23 cellular contexts compared by ENCODE assay signal in the genomic region with DNA sequence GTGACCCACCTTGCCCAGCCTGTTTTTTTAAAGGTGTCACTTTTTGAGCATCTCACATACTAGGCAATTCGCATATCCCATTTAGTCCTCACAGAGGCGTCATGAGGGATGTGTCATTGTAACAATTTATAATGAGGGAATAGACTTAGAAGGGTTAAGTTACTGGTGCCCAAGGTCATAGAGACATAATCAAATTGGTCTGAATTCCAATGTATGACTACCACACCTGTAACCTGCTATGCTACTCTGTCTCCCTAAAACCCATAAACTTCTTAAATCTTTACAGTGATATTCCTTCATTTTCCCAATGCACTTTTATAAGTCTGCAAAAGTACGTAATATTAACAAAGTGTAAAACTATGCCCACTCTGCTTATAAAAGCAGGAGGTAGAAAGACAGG. TPM values are rescaled to one million over a fixed set of nuclear protein-coding genes. Genes with fewer than 3 reads are reported as not detected.
A peak's percentile ranks its signal among the peaks of the same experiment; 100 is the strongest.
DNase-seq lines count a peak whose midpoint lies in the region; ATAC-seq, FAIRE-seq and TF ChIP-seq lines count a peak whose summit lies in the region.
"Had no signal": no experiment of that assay in that cellular context is flagged by ENCODE, and none has a peak within 500 bp of the region (broad histone marks: within the 10 kb centered on the region; RNA-seq: fewer than 3 reads in every experiment).

No MANE protein-coding gene starts in this region.

- H3K27me3 ChIP-seq in mammary epithelial cell (ENCODE audit: insufficient read depth, low read length) = no peaks in the 10 kb centered on the region
- no peaks in the 10 kb centered on the region for H3K27me3 ChIP-seq in breast epithelium
- H3K27me3 ChIP-seq in foreskin keratinocyte = no peaks in the 10 kb centered on the region
- H3K27me3 ChIP-seq in trophoblast cell (ENCODE audit: insufficient read depth, low read length) = no peaks in the 10 kb centered on the region

- H3K4me3 Mint-ChIP-seq in type B pancreatic cell = no peak overlapping the region
- H3K4me3 Mint-ChIP-seq: CD8-positive, alpha-beta T cell had no signal

- peaks cover 16% of the 10 kb centered on the region for H3K36me3 Mint-ChIP-seq in type B pancreatic cell
- H3K36me3 Mint-ChIP-seq: CD8-positive, alpha-beta T cell had no signal

- no peaks in the 10 kb centered on the region for H4K20me1 ChIP-seq in mammary epithelial cell (ENCODE audit: insufficient read depth, low read length)

- H3K36me3 ChIP-seq in mammary epithelial cell (ENCODE audit: insufficient read depth, low read length) (no peaks in the 10 kb centered on the region), breast epithelium (no peaks in the 10 kb centered on the region), trophoblast cell (ENCODE audit: control insufficient read depth in 1 of 2, insufficient read depth in 2 of 2, low read length in 2 of 2) (no peaks in the 10 kb centered on the region)

- no peak overlapping the region for H3K4me3 ChIP-seq in mammary epithelial cell (replicated peaks in 1 of 3; ENCODE audit: insufficient read depth in 1 of 3, low read depth in 2 of 3, low read length in 3 of 3)
- no peak overlapping the region for H3K4me3 ChIP-seq in breast epithelium
- no peak overlapping the region for H3K4me3 ChIP-seq in trophoblast cell (ENCODE audit: low read depth, low read length)
- H3K4me3 ChIP-seq: GM12878 had no signal

- in situ Hi-C loops in mammary epithelial cell (cut with MboI; ENCODE audit: low sequenced_read_pairs in 2 of 2) = no loop called here

- no peak overlapping the region for H2BK5ac ChIP-seq in trophoblast cell (ENCODE audit: low read depth, low read length, poor library complexity)

- H3K18ac ChIP-seq in trophoblast cell (ENCODE audit: low read length) = no peak overlapping the region

- peaks cover 94% of the 10 kb centered on the region for H3K79me2 ChIP-seq in mammary epithelial cell (ENCODE audit: insufficient read depth, low read length)
- peaks cover 6% of the 10 kb centered on the region for H3K79me2 ChIP-seq in trophoblast cell (ENCODE audit: control insufficient read depth, insufficient read depth, low read length, poor library complexity)

- DNase-seq in mammary epithelial cell (peak; percentile 6), breast epithelium (ENCODE audit: low spot score in 2 of 2) (no peak), foreskin keratinocyte (peak; percentile 2 to 18), trophoblast cell (no peak), type B pancreatic cell (ENCODE audit: extremely low spot score, unreplicated experiment) (no peak), GM19239 (ENCODE audit: insufficient read length, low spot score) (no peak)
- DNase-seq in activated effector memory CD4-positive, alpha-beta T cell treated with anti-CD3 and anti-CD28 coated beads, Interleukin-2, amount 50 U/mL, for 16 hours = no peak
- DNase-seq: 8988T; AML-193; C1 segment of cervical spinal cord; CD8-positive, alpha-beta T cell; DND-41; H7; IMR-90; NCI-H1694 treated with DMSO at 0.1 percent for 48 hours; NCI-H2081 treated with DMSO at 0.1 percent for 48 hours; NCI-H2171 treated with DMSO at 0.1 percent for 48 hours; NCI-H524 treated with DMSO at 0.1 percent for 48 hours; NCI-H82; SHP77 treated with DMSO at 0.1 percent for 48 hours had no signal

- no peak for TF ChIP-seq POLR2A in breast epithelium (IDR thresholded peaks at IDR 0.05)

- H2AFZ ChIP-seq in mammary epithelial cell (ENCODE audit: low read depth, low read length) = no peak overlapping the region
- H2AFZ ChIP-seq in trophoblast cell (ENCODE audit: insufficient read depth, low read length, poor library complexity) = no peak overlapping the region

- TF ChIP-seq CTCF in mammary epithelial cell (conservative IDR thresholded peaks at IDR 0.05 in 1 of 2, IDR thresholded peaks at IDR 0.05 in 1 of 2; ENCODE audit: extremely low read depth in 1 of 2, insufficient read depth in 1 of 2, low read depth in 1 of 2, low read length in 2 of 2) (no peak), breast epithelium (IDR thresholded peaks at IDR 0.05) (no peak), foreskin keratinocyte (conservative IDR thresholded peaks at IDR 0.05) (no peak), type B pancreatic cell (conservative IDR thresholded peaks at IDR 0.05) (no peak)

- no peak overlapping the region for H3K4me2 ChIP-seq in mammary epithelial cell (ENCODE audit: insufficient read depth, low read depth, low read length)
- no peak overlapping the region for H3K4me2 ChIP-seq in trophoblast cell (ENCODE audit: low read length)
- H3K4me2 ChIP-seq: KMS-11 had no signal

- H2BK120ac ChIP-seq in trophoblast cell (ENCODE audit: insufficient read depth, low read length, poor library complexity) = no peak overlapping the region

- dilution Hi-C loops in mammary epithelial cell (cut with HindIII; ENCODE audit: low sequenced_read_pairs) = no loop called here

- H3K14ac ChIP-seq in trophoblast cell (ENCODE audit: low read length) = no peak overlapping the region

- H3K27ac ChIP-seq in mammary epithelial cell (ENCODE audit: insufficient read depth, low read depth, low read length) = no peak overlapping the region
- H3K27ac ChIP-seq in breast epithelium = no peak overlapping the region
- no peak overlapping the region for H3K27ac ChIP-seq in foreskin keratinocyte
- no peak overlapping the region for H3K27ac ChIP-seq in trophoblast cell (ENCODE audit: low read depth, low read length)
- H3K27ac ChIP-seq: KMS-11 had no signal

- H3K23ac ChIP-seq in trophoblast cell (ENCODE audit: low read length) = no peak overlapping the region

- no TSS peak for BruUV-seq in mammary epithelial cell (replicated peaks; lab: Mats Ljungman, UMichigan)

- no peaks in the 10 kb centered on the region for H3K27me3 Mint-ChIP-seq in type B pancreatic cell

- H4K8ac ChIP-seq in trophoblast cell (ENCODE audit: low read depth, low read length) = no peak overlapping the region

- peaks cover 28% of the 10 kb centered on the region for H3K4me1 Mint-ChIP-seq in type B pancreatic cell (ENCODE audit: unreplicated experiment)

- 100% methylated on average over 3 of the region's 3 CpGs for WGBS in mammary epithelial cell (ENCODE audit: low coverage, missing lambda C conversion rate)
- no CpG with 5 or more reads among the region's 3 CpGs for WGBS in trophoblast cell (ENCODE audit: extremely low coverage, insufficient coverage, insufficient read length)

- ATAC-seq in foreskin keratinocyte (peak; percentile 68), HG03571 (IDR thresholded peaks at IDR 0.05; ENCODE audit: unreplicated experiment) (no peak)
- ATAC-seq: CD8-positive, alpha-beta T cell; GM12878 had no signal

- H3K4ac ChIP-seq in trophoblast cell (ENCODE audit: low read depth, low read length) = peak overlapping the region; percentile 86

- no peak for FAIRE-seq in GM19239 (lab: Jason Lieb, UNC)
- FAIRE-seq: GM12878 had no signal

- peaks cover 13% of the 10 kb centered on the region for H3K9me3 Mint-ChIP-seq in type B pancreatic cell
- H3K9me3 Mint-ChIP-seq: CD8-positive, alpha-beta T cell had no signal

- H3K4me1 ChIP-seq in mammary epithelial cell (ENCODE audit: insufficient read depth, low read length) (peaks cover 2% of the 10 kb centered on the region), breast epithelium (no peaks in the 10 kb centered on the region), foreskin keratinocyte (peaks cover 8% of the 10 kb centered on the region), trophoblast cell (ENCODE audit: control insufficient read depth in 1 of 2, insufficient read depth in 2 of 2, low read length in 2 of 2) (peaks cover 4% of the 10 kb centered on the region in 2 experiments)

- no peak overlapping the region for H2BK12ac ChIP-seq in trophoblast cell (ENCODE audit: low read length)

- no peaks in the 10 kb centered on the region for H3K9me3 ChIP-seq in mammary epithelial cell (replicated peaks; ENCODE audit: insufficient read depth, low read length)
- H3K9me3 ChIP-seq in breast epithelium = no peaks in the 10 kb centered on the region
- H3K9me3 ChIP-seq in trophoblast cell (ENCODE audit: insufficient read depth, low read depth, low read length) = no peaks in the 10 kb centered on the region

- H3K9ac ChIP-seq in mammary epithelial cell (ENCODE audit: insufficient read depth, low read length) (no peak overlapping the region), trophoblast cell (ENCODE audit: low read length) (no peak overlapping the region)
- H3K9ac ChIP-seq: KMS-11 had no signal

- H4K12ac ChIP-seq in trophoblast cell (ENCODE audit: low read depth, low read length) = no peak overlapping the region

- peak overlapping the region; percentile 37 for H3K27ac Mint-ChIP-seq in type B pancreatic cell
- H3K27ac Mint-ChIP-seq: CD8-positive, alpha-beta T cell had no signal

- intact Hi-C loops in mammary epithelial cell (cut with micrococcal nuclease) (no loop called here), breast epithelium (cut with DNase I; ENCODE audit: low total_unique reads) (no loop called here)

- CTCF ChIA-PET in mammary epithelial cell (lab: Charles Lee; ENCODE audit: low non-redundant PET) = no interaction called here

- no peak overlapping the region for H2AK5ac ChIP-seq in trophoblast cell (ENCODE audit: low read length)

- H4K91ac ChIP-seq in trophoblast cell (ENCODE audit: low read depth, low read length) = no peak overlapping the region

- H3K79me1 ChIP-seq in trophoblast cell (ENCODE audit: low read length) = no peaks in the 10 kb centered on the region

RNA-seq across cellular contexts. Expression of a gene that starts 7.1 kb away (rescaled TPM):
- total RNA-seq in mammary epithelial cell = 10 to 100 TPM; 39.2 to 41.4 TPM
- 20.0 TPM for polyA plus RNA-seq in mammary epithelial cell
- 43.1 TPM for polyA minus RNA-seq in mammary epithelial cell
- total RNA-seq in breast epithelium = 10 to 100 TPM; 73.7 to 96.2 (median 83.7) TPM
- 40.4 and 41.4 TPM in 2 replicates for total RNA-seq in foreskin keratinocyte
- 11.1 and 13.4 TPM in 2 replicates for polyA plus RNA-seq in foreskin keratinocyte
- 26.0 and 27.2 TPM in 2 replicates for polyA plus RNA-seq in trophoblast cell (2013)
- 47.5 and 58.7 TPM in 2 replicates for total RNA-seq in type B pancreatic cell (ENCODE audit: low replicate concordance)

Comparison
In these comparisons a context has a peak if more than half of its experiments do, and no peak if none do; other contexts are left out.
1. DNase-seq: peak in mammary epithelial cell (single experiment) and foreskin keratinocyte (2 of 2); none in breast epithelium (0 of 2), trophoblast cell (0 of 2), type B pancreatic cell (single experiment), GM19239 (single experiment) and activated effector memory CD4-positive, alpha-beta T cell treated with anti-CD3 and anti-CD28 coated beads, Interleukin-2, amount 50 U/mL, for 16 hours (single experiment).